Comparison of ENCODE assay signal across 9 cellular contexts in the genomic region with DNA sequence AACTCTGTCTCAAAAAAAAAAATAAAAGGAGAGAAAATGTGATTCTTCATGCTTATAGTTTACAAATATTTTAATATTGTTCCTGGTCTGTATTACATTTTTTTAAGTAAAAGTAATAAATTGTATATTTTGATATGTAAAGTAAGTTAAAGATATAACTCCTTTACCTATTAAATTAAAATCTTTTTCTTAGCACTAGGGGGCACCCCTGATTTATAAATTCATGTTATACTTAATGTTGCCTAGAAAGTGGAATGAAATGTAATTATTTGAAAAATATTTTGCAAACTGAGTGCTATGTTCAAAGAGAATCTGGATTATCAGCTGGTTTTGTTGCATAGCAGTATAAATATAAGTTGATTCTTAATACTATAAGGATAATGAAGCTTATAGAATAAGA. TPM values are rescaled to one million over a fixed set of nuclear protein-coding genes. Genes with fewer than 3 reads are reported as not detected.
DNase-seq lines count a peak whose midpoint lies in the region; ATAC-seq and TF ChIP-seq lines count a peak whose summit lies in the region.
"Had no signal": no experiment of that assay in that cellular context is flagged by ENCODE, and none has a peak within 500 bp of the region (broad histone marks: within the 10 kb centered on the region; RNA-seq: fewer than 3 reads in every experiment).

No MANE protein-coding gene starts in this region.

- H3K27ac ChIP-seq in endodermal cell (ENCODE audit: low read depth, low read length), result no peak overlapping the region
- H3K27ac ChIP-seq: SK-N-MC had no signal

- DNase-seq in DMS79 treated with DMSO at 0.1 percent for 48 hours (lab: John Stamatoyannopoulos, UW) (peak; percentile 3), DMS79 (lab: John Stamatoyannopoulos, UW) (no peak), NCI-H460 (ENCODE audit: extremely low read depth, low read depth) (peak; percentile 43), endodermal cell (no peak), sciatic nerve (ENCODE audit: low spot score) (no peak), islet precursor cell (no peak)

- peaks cover 9% of the 10 kb centered on the region for H3K9me3 ChIP-seq in endodermal cell (ENCODE audit: control insufficient read depth, low read length)

- ATAC-seq in sciatic nerve (peak; percentile 56), HG03196 (IDR thresholded peaks at IDR 0.05; ENCODE audit: unreplicated experiment) (no peak), HG02970 (IDR thresholded peaks at IDR 0.05; ENCODE audit: low FRiP score, unreplicated experiment) (no peak)

- H3K27me3 ChIP-seq in endodermal cell (ENCODE audit: control insufficient read depth, insufficient read depth, low read length, poor library complexity, severe bottlenecking), result no peaks in the 10 kb centered on the region

- peaks cover 14% of the 10 kb centered on the region for H3K9me3 Mint-ChIP-seq in endodermal cell

- TF ChIP-seq CTCF in endodermal cell (conservative IDR thresholded peaks at IDR 0.05), result peak; percentile 51

- H3K4me3 ChIP-seq in endodermal cell (ENCODE audit: low read length), result no peak overlapping the region
- H3K4me3 ChIP-seq: SK-N-MC had no signal

- peaks cover 19% of the 10 kb centered on the region for H3K36me3 ChIP-seq in endodermal cell (ENCODE audit: control insufficient read depth, insufficient read depth, low read length)

- H3K4me1 ChIP-seq in endodermal cell (ENCODE audit: control insufficient read depth, insufficient read depth, low read length), result no peaks in the 10 kb centered on the region

- intact Hi-C loops in sciatic nerve (cut with DNase I), result no loop called here

- no peak overlapping the region for H3K27ac Mint-ChIP-seq in endodermal cell

- H3K4me1 Mint-ChIP-seq in endodermal cell, result no peaks in the 10 kb centered on the region

- no peaks in the 10 kb centered on the region for H3K27me3 Mint-ChIP-seq in endodermal cell (ENCODE audit: insufficient read depth)

- H3K9ac ChIP-seq in endodermal cell (ENCODE audit: extremely low read depth, low read length, poor library complexity, severe bottlenecking), result no peak overlapping the region

- H3K36me3 Mint-ChIP-seq in endodermal cell (ENCODE audit: low read depth), result peaks cover 43% of the 10 kb centered on the region

- no peak overlapping the region for H3K4me3 Mint-ChIP-seq in endodermal cell

RNA-seq across cellular contexts. Expression of a gene that starts 49.2 kb away (rescaled TPM):
- total RNA-seq in NCI-H460 (2014; rRNA removed; shearing (Covaris generic)), result 4.4 and 6.6 TPM in 2 replicates
- 3.1 and 6.9 TPM in 2 replicates for polyA plus RNA-seq in NCI-H460 (2014; cell fraction: nucleus; rRNA removed)
- total RNA-seq in endodermal cell, result 10 to 100 TPM; 56.6 to 73.1 TPM
- polyA plus RNA-seq in endodermal cell (2013, experiment 1 of 2), result 43.4 TPM
- polyA plus RNA-seq in endodermal cell (2013, experiment 2 of 2), result 44.1 TPM
- 16.0 TPM for total RNA-seq in sciatic nerve

Comparison
In these comparisons a context has a peak if more than half of its experiments do, and no peak if none do; other contexts are left out.
1. DNase-seq: peak in DMS79 treated with DMSO at 0.1 percent for 48 hours (single experiment) and NCI-H460 (single experiment); none in DMS79 (single experiment), endodermal cell (single experiment), sciatic nerve (single experiment) and islet precursor cell (single experiment).